Comparison of ENCODE assay signal across 8 cellular contexts in the genomic region with DNA sequence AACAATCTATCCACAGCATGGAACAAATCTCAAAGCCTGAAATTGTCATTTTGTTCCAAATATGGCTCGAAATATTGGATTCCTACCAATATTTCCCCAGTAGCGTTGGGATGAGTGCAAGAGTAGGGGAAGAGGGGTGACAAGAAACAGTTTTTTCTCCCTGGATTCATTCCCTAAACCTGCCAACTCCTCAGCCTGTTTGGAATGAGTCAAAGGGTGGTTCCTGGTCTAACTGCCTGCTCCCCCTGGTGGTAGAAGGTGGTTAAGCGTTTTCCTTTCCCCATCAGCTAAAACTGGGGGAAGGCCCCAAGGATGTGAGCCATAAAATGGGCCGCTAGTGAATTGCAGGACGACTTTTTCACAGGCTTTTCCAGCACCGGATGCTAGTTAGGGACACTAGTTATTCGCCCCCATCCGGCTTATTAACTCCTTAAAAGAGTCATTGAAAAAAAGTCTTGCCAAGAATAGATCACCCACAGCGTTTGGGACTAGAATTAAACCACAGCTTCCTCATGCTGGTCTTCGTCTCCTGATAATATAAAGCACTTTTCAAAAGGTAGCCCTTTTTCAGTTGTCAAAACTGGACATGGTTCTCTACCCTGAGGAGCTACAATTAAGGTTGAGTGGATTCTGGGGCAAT.
DNase-seq lines count a peak whose midpoint lies in the region; ATAC-seq and TF ChIP-seq lines count a peak whose summit lies in the region.

No MANE protein-coding gene starts in this region.

- peak; percentile 89 for ATAC-seq in HG03342 (IDR thresholded peaks at IDR 0.05; ENCODE audit: unreplicated experiment)

- intact Hi-C loops in tibial artery (cut with DNase I; ENCODE audit: low total_unique reads), result no loop called here

- H3K27me3 ChIP-seq in OCI-LY1 (ENCODE audit: insufficient read depth, low read length) (peaks cover 4% of the 10 kb centered on the region; the same call in 1 of the 2 replicates), tibial artery (no peaks in the 10 kb centered on the region)

- no peak overlapping the region for H3K4me2 ChIP-seq in OCI-LY1 (ENCODE audit: low read length)

- no peaks in the 10 kb centered on the region for H3K36me3 ChIP-seq in OCI-LY1 (ENCODE audit: insufficient read depth, low read length)
- no peaks in the 10 kb centered on the region for H3K36me3 ChIP-seq in tibial artery

- no peaks in the 10 kb centered on the region for H3K9me2 ChIP-seq in OCI-LY1 (ENCODE audit: low read depth, low read length)

- H3K4me1 ChIP-seq in OCI-LY1 (ENCODE audit: insufficient read depth, low read length, severe bottlenecking) (no peaks in the 10 kb centered on the region), tibial artery (no peaks in the 10 kb centered on the region)

- no peaks in the 10 kb centered on the region for H3K79me2 ChIP-seq in OCI-LY1 (ENCODE audit: insufficient read depth, low read length)

- H3K27ac ChIP-seq in OCI-LY1 (ENCODE audit: low read depth, low read length, poor library complexity, severe bottlenecking) (no peak overlapping the region), tibial artery (no peak overlapping the region)

- H3K9me3 ChIP-seq in OCI-LY1 (ENCODE audit: low read length), result no peaks in the 10 kb centered on the region
- no peaks in the 10 kb centered on the region for H3K9me3 ChIP-seq in tibial artery

- DNase-seq in SHP77 (lab: John Stamatoyannopoulos, UW) (peak; percentile 11 to 42), SHP77 treated with DMSO at 0.1 percent for 48 hours (lab: John Stamatoyannopoulos, UW) (no peak), activated T-cell treated with anti-CD3 and anti-CD28 coated beads for 48 hours (ENCODE audit: low read depth) (peak; percentile 35), fibroblast of pulmonary artery (ENCODE audit: low read depth) (peak; percentile 75), non-pigmented ciliary epithelial cell (ENCODE audit: low read depth) (peak; percentile 13), tibial artery (peak in 1 of 2 donors; percentile 43)

- H2AFZ ChIP-seq in OCI-LY1 (ENCODE audit: low read length), result no peak overlapping the region

- no peaks in the 10 kb centered on the region for H3F3A ChIP-seq in OCI-LY1 (ENCODE audit: insufficient read depth, low read length)

- H3K4me3 ChIP-seq in OCI-LY1 (ENCODE audit: low read depth, low read length, poor library complexity, severe bottlenecking) (no peak overlapping the region), fibroblast of pulmonary artery (replicated peaks; ENCODE audit: low read depth, low read length) (no peak overlapping the region), tibial artery (no peak overlapping the region)

- no peaks in the 10 kb centered on the region for H4K20me1 ChIP-seq in OCI-LY1 (ENCODE audit: insufficient read depth, low read length)

- H3K9ac ChIP-seq in OCI-LY1 (ENCODE audit: low read length), result no peak overlapping the region

- peak; percentile 80 for TF ChIP-seq CTCF in OCI-LY1 (IDR thresholded peaks at IDR 0.05; ENCODE audit: low read length)
- TF ChIP-seq CTCF in fibroblast of pulmonary artery (IDR thresholded peaks at IDR 0.05; ENCODE audit: low read length, missing control alignments), result peak; percentile 96
- TF ChIP-seq CTCF in tibial artery (IDR thresholded peaks at IDR 0.05), result peak; percentile 39 to 54
